In the genomic region with DNA sequence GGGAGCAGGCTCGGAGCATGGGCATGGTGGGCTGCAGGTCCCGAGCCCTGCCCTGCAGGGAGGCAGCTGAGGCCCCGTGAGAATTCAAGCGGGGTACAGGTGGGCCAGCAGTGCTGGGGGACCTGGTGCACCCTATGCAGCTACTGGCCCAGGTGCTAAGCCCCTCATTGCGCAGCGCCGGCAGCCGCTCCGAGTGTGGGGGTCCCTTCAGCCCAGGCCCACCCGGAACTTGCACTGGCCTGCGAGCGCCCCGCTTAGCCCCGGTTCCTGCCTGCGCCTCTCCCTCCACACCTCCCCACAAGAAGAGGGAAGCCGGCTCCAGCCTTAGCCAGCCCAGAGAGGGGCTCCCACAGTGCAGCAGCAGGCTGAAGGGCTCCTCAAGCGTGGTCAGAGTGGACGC, we compare ENCODE assay signal across 26 cellular contexts.
DNase-seq lines count a peak whose midpoint lies in the region; ATAC-seq, FAIRE-seq and TF ChIP-seq lines count a peak whose summit lies in the region.
"Had no signal": no experiment of that assay in that cellular context is flagged by ENCODE, and none has a peak within 500 bp of the region (broad histone marks: within the 10 kb centered on the region; RNA-seq: fewer than 3 reads in every experiment).

No MANE protein-coding gene starts in this region.

- no peaks in the 10 kb centered on the region for H3K9me3 ChIP-seq in kidney (ENCODE audit: control insufficient read depth in 1 of 2, low read length in 2 of 2)
- H3K9me3 ChIP-seq: A549, BE2C had no signal

- H3K4me1 Mint-ChIP-seq in stimulated activated memory B cell treated with anti-CD40 and anti-IgM and Interleukin-4, amounts not matched to agents 10 μg/mL and 1 μg/mL and 100 μg/mL, for 72 hours, result no peaks in the 10 kb centered on the region
- H3K4me1 Mint-ChIP-seq in nephron progenitor cell, result no peaks in the 10 kb centered on the region
- H3K4me1 Mint-ChIP-seq: CD8-positive, alpha-beta memory T cell had no signal

- no peak overlapping the region for H3K4me3 ChIP-seq in kidney (ENCODE audit: low read length in 2 of 2)
- H3K4me3 ChIP-seq: A549; BLaER1 treated with 17β-estradiol and CSF1 and Interleukin-3, amounts not matched to agents 10 nM and 100 nM; GM12878; GM23248 had no signal

- H3K36me3 ChIP-seq in kidney (ENCODE audit: control insufficient read depth in 1 of 2, insufficient read depth in 2 of 2, low read length in 2 of 2), result no peaks in the 10 kb centered on the region
- H3K36me3 ChIP-seq: BE2C; BLaER1 treated with 17β-estradiol and CSF1 and Interleukin-3, amounts not matched to agents 10 nM and 100 nM had no signal

- peak; percentile 76 for DNase-seq in cardiac septum (ENCODE audit: low spot score)
- no peak for DNase-seq in left cardiac atrium
- DNase-seq in kidney, result peak; percentile 71
- DNase-seq in posterior vena cava (ENCODE audit: low spot score), result peak; percentile 68
- DNase-seq in nucleus accumbens (lab: John Stamatoyannopoulos, UW), result no peak
- DNase-seq in nephron progenitor cell, result no peak
- DNase-seq: 8988T; ACHN; AML-193; BE2C; CD4-positive, alpha-beta T cell; CD8-positive, alpha-beta memory T cell; DMS 273 treated with DMSO at 0.1 percent for 48 hours; DMS79; EL; GDM1; GM23248; HCEC 1CT had no signal

- H3K4me3 Mint-ChIP-seq in stimulated activated memory B cell treated with anti-CD40 and anti-IgM and Interleukin-4, amounts not matched to agents 10 μg/mL and 1 μg/mL and 100 μg/mL, for 72 hours, result no peak overlapping the region
- H3K4me3 Mint-ChIP-seq in nephron progenitor cell, result no peak overlapping the region
- H3K4me3 Mint-ChIP-seq: CD14-positive monocyte; CD4-positive, alpha-beta T cell; CD8-positive, alpha-beta memory T cell had no signal

- H3K36me3 Mint-ChIP-seq in stimulated activated memory B cell treated with anti-CD40 and anti-IgM and Interleukin-4, amounts not matched to agents 10 μg/mL and 1 μg/mL and 100 μg/mL, for 72 hours, result no peaks in the 10 kb centered on the region
- H3K36me3 Mint-ChIP-seq in nephron progenitor cell (ENCODE audit: low read depth), result no peaks in the 10 kb centered on the region
- H3K36me3 Mint-ChIP-seq: CD14-positive monocyte; CD8-positive, alpha-beta memory T cell had no signal

- H3K4me1 ChIP-seq in kidney (ENCODE audit: control insufficient read depth in 1 of 2, insufficient read depth in 1 of 2, low read depth in 1 of 2, low read length in 2 of 2), result peaks cover 0 to 3% of the 10 kb centered on the region in 2 donors
- H3K4me1 ChIP-seq: A549, BE2C had no signal

- ATAC-seq in left cardiac atrium, result no peak
- ATAC-seq in stimulated activated memory B cell treated with anti-CD40 and anti-IgM and Interleukin-4, amounts not matched to agents 10 μg/mL and 1 μg/mL and 100 μg/mL, for 72 hours, result peak; percentile 39
- ATAC-seq: A549, GM12878 had no signal

- no peak overlapping the region for H3K27ac ChIP-seq in kidney (ENCODE audit: low read depth in 2 of 2, low read length in 2 of 2)
- H3K27ac ChIP-seq: A549; BLaER1 treated with 17β-estradiol and CSF1 and Interleukin-3, amounts not matched to agents 10 nM and 100 nM; GM23248 had no signal

- H3K9me3 Mint-ChIP-seq in stimulated activated memory B cell treated with anti-CD40 and anti-IgM and Interleukin-4, amounts not matched to agents 10 μg/mL and 1 μg/mL and 100 μg/mL, for 72 hours, result no peaks in the 10 kb centered on the region
- H3K9me3 Mint-ChIP-seq in nephron progenitor cell, result peaks cover 12% of the 10 kb centered on the region

- FAIRE-seq in kidney (lab: Jason Lieb, UNC), result no peak
- FAIRE-seq: D721Med, GM12878, GM19239, H1 had no signal

- TF ChIP-seq CTCF in kidney (IDR thresholded peaks at IDR 0.05; ENCODE audit: borderline replicate concordance, extremely low read depth, insufficient read depth) (no peak), nephron progenitor cell (IDR thresholded peaks at IDR 0.05) (no peak)

- no peaks in the 10 kb centered on the region for H3K27me3 Mint-ChIP-seq in stimulated activated memory B cell treated with anti-CD40 and anti-IgM and Interleukin-4, amounts not matched to agents 10 μg/mL and 1 μg/mL and 100 μg/mL, for 72 hours
- H3K27me3 Mint-ChIP-seq in nephron progenitor cell (ENCODE audit: low read depth, poor library complexity), result peaks cover 6% of the 10 kb centered on the region
- H3K27me3 Mint-ChIP-seq: CD4-positive, alpha-beta T cell had no signal

- H3K27ac Mint-ChIP-seq in stimulated activated memory B cell treated with anti-CD40 and anti-IgM and Interleukin-4, amounts not matched to agents 10 μg/mL and 1 μg/mL and 100 μg/mL, for 72 hours, result no peak overlapping the region
- H3K27ac Mint-ChIP-seq in nephron progenitor cell, result no peak overlapping the region
- H3K27ac Mint-ChIP-seq: CD14-positive monocyte; CD4-positive, alpha-beta T cell; CD8-positive, alpha-beta memory T cell had no signal

- intact Hi-C loops in cardiac septum (cut with DNase I) (no loop called here), left cardiac atrium (cut with DNase I) (no loop called here), kidney (cut with DNase I) (no loop called here), posterior vena cava (cut with DNase I) (no loop called here)

- no peak overlapping the region for H3K9ac ChIP-seq in kidney (ENCODE audit: low read length in 2 of 2)
- H3K9ac ChIP-seq: BLaER1 treated with 17β-estradiol and CSF1 and Interleukin-3, amounts not matched to agents 10 nM and 100 nM; GM23248 had no signal

Comparison
In these comparisons a context has a peak if more than half of its experiments do, and no peak if none do; other contexts are left out.
1. DNase-seq: peak in cardiac septum (single experiment), kidney (single experiment) and posterior vena cava (single experiment); none in left cardiac atrium (single experiment), nucleus accumbens (0 of 56) and nephron progenitor cell (single experiment).